ENCODE assay signal across 9 cellular contexts in the genomic region with DNA sequence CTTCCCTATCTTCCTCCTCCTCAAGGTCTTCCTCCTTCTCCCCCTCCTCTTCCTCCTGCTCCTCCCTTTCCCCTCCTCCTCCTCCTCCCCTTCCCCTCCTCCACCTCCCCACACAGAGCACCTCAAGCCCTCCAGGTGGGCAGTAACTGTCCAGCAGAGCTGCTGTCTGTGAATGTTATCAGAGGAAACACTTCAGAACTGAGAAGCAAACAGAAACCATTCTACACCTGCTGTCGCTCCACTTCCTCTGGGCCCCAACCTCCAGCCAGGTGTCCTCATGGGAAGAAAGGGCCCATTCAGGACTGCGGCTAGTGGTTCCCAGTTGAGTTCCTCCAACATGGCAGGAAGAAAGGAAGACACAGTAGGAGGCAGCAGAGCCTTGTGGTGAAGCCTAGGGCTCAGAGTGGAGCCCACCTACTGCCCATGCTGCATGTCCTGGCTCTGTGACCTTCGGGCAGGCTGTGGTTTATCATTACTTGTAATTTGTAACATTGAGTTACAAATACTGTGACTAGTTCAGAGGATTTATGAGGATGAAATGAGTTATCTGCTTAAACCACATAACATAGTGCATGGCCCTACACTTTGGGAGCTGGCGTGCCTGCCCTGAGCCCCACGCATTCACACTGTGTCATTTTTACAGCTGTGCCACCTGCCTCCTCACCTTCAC.
DNase-seq lines count a peak whose midpoint lies in the region; ATAC-seq lines count a peak whose summit lies in the region.
"Had no signal": no experiment of that assay in that cellular context is flagged by ENCODE, and none has a peak within 500 bp of the region (broad histone marks: within the 10 kb centered on the region; RNA-seq: fewer than 3 reads in every experiment).

No MANE protein-coding gene starts in this region.

- no peaks in the 10 kb centered on the region for H3K79me2 ChIP-seq in trophoblast cell (ENCODE audit: control insufficient read depth, insufficient read depth, low read length, poor library complexity)

- ATAC-seq in activated T-cell treated with anti-CD3 and anti-CD28 coated beads, Interleukin-2, amount 50 U/mL, for 4 hours: peak; percentile 3 to 10
- ATAC-seq in HG02870 (IDR thresholded peaks at IDR 0.05; ENCODE audit: unreplicated experiment): peak; percentile 39
- peak; percentile 10 for ATAC-seq in left ventricle myocardium superior

- DNase-seq in activated T-cell treated with anti-CD3 and anti-CD28 coated beads, Interleukin-2, amount 50 U/mL, for 4 hours: no peak
- DNase-seq in activated T-cell treated with anti-CD3 and anti-CD28 coated beads for 4 hours (no peak), NCI-H345 (lab: John Stamatoyannopoulos, UW) (peak; percentile 89), left ventricle myocardium superior (no peak), trophoblast cell (no peak), DMS 273 (lab: John Stamatoyannopoulos, UW; ENCODE audit: unreplicated experiment) (no peak), LoVo (ENCODE audit: low spot score) (no peak)
- DNase-seq: activated B cell treated with CpG ODN at 0.5 μM for 24 hours had no signal

- no peak overlapping the region for H4K8ac ChIP-seq in trophoblast cell (ENCODE audit: low read depth, low read length)

- no peaks in the 10 kb centered on the region for H3K4me1 ChIP-seq in trophoblast cell (ENCODE audit: control insufficient read depth in 1 of 2, insufficient read depth in 2 of 2, low read length in 2 of 2)

- peaks cover 5% of the 10 kb centered on the region for H3K9me3 Mint-ChIP-seq in activated T-cell treated with anti-CD3 and anti-CD28 coated beads, Interleukin-2, amount 50 U/mL, for 4 hours

- no peak overlapping the region for H2AK5ac ChIP-seq in trophoblast cell (ENCODE audit: low read length)

- no peaks in the 10 kb centered on the region for H3K27me3 Mint-ChIP-seq in activated T-cell treated with anti-CD3 and anti-CD28 coated beads, Interleukin-2, amount 50 U/mL, for 4 hours (ENCODE audit: low read depth)

- H3K36me3 Mint-ChIP-seq in activated T-cell treated with anti-CD3 and anti-CD28 coated beads, Interleukin-2, amount 50 U/mL, for 4 hours (ENCODE audit: insufficient read depth): peaks cover 3% of the 10 kb centered on the region

- no peak overlapping the region for H3K4me2 ChIP-seq in trophoblast cell (ENCODE audit: low read length)

- intact Hi-C loops in left ventricle myocardium superior (cut with micrococcal nuclease): no loop called here

- no peak overlapping the region for H3K23ac ChIP-seq in trophoblast cell (ENCODE audit: low read length)

- H3K14ac ChIP-seq in trophoblast cell (ENCODE audit: low read length): no peak overlapping the region

- H2BK12ac ChIP-seq in trophoblast cell (ENCODE audit: low read length): no peak overlapping the region

- H3K4me1 Mint-ChIP-seq in activated T-cell treated with anti-CD3 and anti-CD28 coated beads, Interleukin-2, amount 50 U/mL, for 4 hours (ENCODE audit: low read depth): peaks cover 75% of the 10 kb centered on the region

- no peak overlapping the region for H3K9ac ChIP-seq in trophoblast cell (ENCODE audit: low read length)

- H3K4me3 ChIP-seq in trophoblast cell (ENCODE audit: low read depth, low read length): no peak overlapping the region

- no peak overlapping the region for H3K18ac ChIP-seq in trophoblast cell (ENCODE audit: low read length)

- no peaks in the 10 kb centered on the region for H3K27me3 ChIP-seq in trophoblast cell (ENCODE audit: insufficient read depth, low read length)

- peaks cover 3% of the 10 kb centered on the region for H3K9me3 ChIP-seq in trophoblast cell (ENCODE audit: insufficient read depth, low read depth, low read length)

- no peak overlapping the region for H3K4ac ChIP-seq in trophoblast cell (ENCODE audit: low read depth, low read length)

- no peak overlapping the region for H3K27ac ChIP-seq in trophoblast cell (ENCODE audit: low read depth, low read length)

- no peaks in the 10 kb centered on the region for H3K79me1 ChIP-seq in trophoblast cell (ENCODE audit: low read length)

- H3K4me3 Mint-ChIP-seq in activated T-cell treated with anti-CD3 and anti-CD28 coated beads, Interleukin-2, amount 50 U/mL, for 4 hours: peak overlapping the region; percentile 22

- H2BK5ac ChIP-seq in trophoblast cell (ENCODE audit: low read depth, low read length, poor library complexity): no peak overlapping the region

- no peak overlapping the region for H2AFZ ChIP-seq in trophoblast cell (ENCODE audit: insufficient read depth, low read length, poor library complexity)

- no peaks in the 10 kb centered on the region for H3K36me3 ChIP-seq in trophoblast cell (ENCODE audit: control insufficient read depth in 1 of 2, insufficient read depth in 2 of 2, low read length in 2 of 2)

- no CpG with 5 or more reads among the region's 5 CpGs for WGBS in trophoblast cell (ENCODE audit: extremely low coverage, insufficient coverage, insufficient read length)

- no peak overlapping the region for H4K12ac ChIP-seq in trophoblast cell (ENCODE audit: low read depth, low read length)

- H4K91ac ChIP-seq in trophoblast cell (ENCODE audit: low read depth, low read length): no peak overlapping the region

- H2BK120ac ChIP-seq in trophoblast cell (ENCODE audit: insufficient read depth, low read length, poor library complexity): no peak overlapping the region
